26 cellular contexts compared by ENCODE assay signal in genomic region chr9:84703793-84704192, GRCh38. TPM values are rescaled to one million over a fixed set of nuclear protein-coding genes. Genes with fewer than 3 reads are reported as not detected.
DNase-seq lines count a peak whose midpoint lies in the region; ATAC-seq and TF ChIP-seq lines count a peak whose summit lies in the region.
"Had no signal": no experiment of that assay in that cellular context is flagged by ENCODE, and none has a peak within 500 bp of the region (broad histone marks: within the 10 kb centered on the region; RNA-seq: fewer than 3 reads in every experiment).

No MANE protein-coding gene starts in this region.

- H3K4me3 ChIP-seq in BJ (ENCODE audit: low read depth, low read length) (no peak overlapping the region), HEK293 (ENCODE audit: low read depth, low read length) (no peak overlapping the region), astrocyte of the spinal cord (ENCODE audit: low read depth, low read length) (no peak overlapping the region), mesenchymal stem cell (ENCODE audit: insufficient read depth in 1 of 2, low read depth in 1 of 2, low read length in 2 of 2) (no peak overlapping the region), right lobe of liver (no peak overlapping the region)
- H3K4me3 ChIP-seq: SJSA1 had no signal

- no peak overlapping the region for H2AK5ac ChIP-seq in mesenchymal stem cell (ENCODE audit: low read length, severe bottlenecking)

- no peak for TF ChIP-seq POLR2A in right lobe of liver (IDR thresholded peaks at IDR 0.05)

- H3K9me3 ChIP-seq in HEK293 (ENCODE audit: control insufficient read depth, insufficient read depth, low read depth, low read length) (no peaks in the 10 kb centered on the region), mesenchymal stem cell (ENCODE audit: control insufficient read depth, low read length) (no peaks in the 10 kb centered on the region), right lobe of liver (no peaks in the 10 kb centered on the region)
- H3K9me3 ChIP-seq: BE2C, SJSA1 had no signal

- no peak overlapping the region for H3K9ac ChIP-seq in mesenchymal stem cell (ENCODE audit: low read length)

- no peak overlapping the region for H3K27ac ChIP-seq in HEK293 (ENCODE audit: extremely low read depth, low read depth, low read length)
- H3K27ac ChIP-seq in mesenchymal stem cell (ENCODE audit: low read length, poor library complexity, severe bottlenecking) = no peak overlapping the region
- H3K27ac ChIP-seq in right lobe of liver = no peak overlapping the region
- H3K27ac ChIP-seq: SJSA1 had no signal

- no peak overlapping the region for H2BK120ac ChIP-seq in mesenchymal stem cell (ENCODE audit: low read depth, low read length)

- CTCF ChIA-PET in BJ (lab: Yijun Ruan, JAX) = interaction anchor here (0.7 kb wide), 1 partner anchor 77 kb away, joined by 6 read pairs; no protein-coding TSS in a partner anchor
- CTCF ChIA-PET in HEK293 (lab: Yijun Ruan, JAX) = interaction anchor here (0.6 to 0.7 kb wide), 2 partner anchors 37 to 575 kb away, joined by 3 to 4 read pairs; no protein-coding TSS in a partner anchor

- no peaks in the 10 kb centered on the region for H3K79me1 ChIP-seq in mesenchymal stem cell (replicated peaks; ENCODE audit: low read length, poor library complexity, severe bottlenecking)

- no peak overlapping the region for H4K8ac ChIP-seq in mesenchymal stem cell (ENCODE audit: low read length)

- POLR2A ChIA-PET in BJ (lab: Charles Lee) (no interaction called here), HEK293 (lab: Yijun Ruan, JAX) (no interaction called here)

- H4K91ac ChIP-seq in mesenchymal stem cell (ENCODE audit: low read length) = no peak overlapping the region

- H3K4me2 ChIP-seq in mesenchymal stem cell (ENCODE audit: low read length, poor library complexity, severe bottlenecking) = no peak overlapping the region

- intact Hi-C loops in right lobe of liver (cut with DNase I) = no loop called here

- ATAC-seq in GM18909 (IDR thresholded peaks at IDR 0.05; ENCODE audit: poor library complexity, unreplicated experiment) (no peak), right lobe of liver (no peak)
- ATAC-seq: HCT116, HepG2, PC-3 had no signal

- no peak overlapping the region for H3K14ac ChIP-seq in mesenchymal stem cell (ENCODE audit: low read length in 2 of 2)

- no peak overlapping the region for H2BK5ac ChIP-seq in mesenchymal stem cell (ENCODE audit: low read depth, low read length, poor library complexity, severe bottlenecking)

- H2BK12ac ChIP-seq in mesenchymal stem cell (ENCODE audit: low read length in 2 of 2) = no peak overlapping the region

- H3K36me3 ChIP-seq in BJ (ENCODE audit: control insufficient read depth, insufficient read depth, low read length) (no peaks in the 10 kb centered on the region), HEK293 (ENCODE audit: control insufficient read depth in 2 of 2, insufficient read depth in 1 of 2, low read length in 2 of 2) (no peaks in the 10 kb centered on the region), mesenchymal stem cell (ENCODE audit: control insufficient read depth in 1 of 2, insufficient read depth in 2 of 2, low read depth in 1 of 2, low read length in 2 of 2) (no peaks in the 10 kb centered on the region), right lobe of liver (no peaks in the 10 kb centered on the region)
- H3K36me3 ChIP-seq: BE2C, SJSA1 had no signal

- no peak overlapping the region for H2BK15ac ChIP-seq in mesenchymal stem cell (ENCODE audit: low read depth, poor library complexity, severe bottlenecking)

- peak; percentile 15 for DNase-seq in BJ (ENCODE audit: low read depth)
- DNase-seq in astrocyte of the spinal cord (ENCODE audit: low read depth, low spot score) = peak; percentile 31
- DNase-seq in mesenchymal stem cell = peak; percentile 63
- DNase-seq in activated CD4-positive, alpha-beta T cell treated with anti-CD3 and anti-CD28 coated beads for 4 hours = no peak
- DNase-seq in right lobe of liver = no peak
- DNase-seq: 8988T, ACHN, BE2C, GF-D8, Karpas-422, NCI-H1092 treated with DMSO at 0.1 percent for 48 hours, NCI-H1436, NCI-H187, NCI-H2081 treated with DMSO at 0.1 percent for 48 hours, NCI-H2171, NCI-H226, NCI-H510A, NCI-H69, PC-3, Right ventricle myocardium superior had no signal

- no peak overlapping the region for H3K23ac ChIP-seq in mesenchymal stem cell (ENCODE audit: low read length in 2 of 2)

- H3K18ac ChIP-seq in mesenchymal stem cell (ENCODE audit: low read depth in 1 of 2, low read length in 2 of 2) = no peak overlapping the region

- in situ Hi-C loops in astrocyte of the spinal cord (cut with HindIII; ENCODE audit: low sequenced_read_pairs) = no loop called here

- H3K4ac ChIP-seq in mesenchymal stem cell (ENCODE audit: low read depth in 1 of 2, low read length in 2 of 2) = no peak overlapping the region

- TF ChIP-seq CTCF in BJ (IDR thresholded peaks at IDR 0.05; ENCODE audit: insufficient read depth, low read depth, low read length) (no peak), HEK293 (tag by site-specific recombination; IDR thresholded peaks at IDR 0.05) (no peak), astrocyte of the spinal cord (IDR thresholded peaks at IDR 0.05; ENCODE audit: low read depth, low read length) (no peak), right lobe of liver (IDR thresholded peaks at IDR 0.05) (no peak)

- no peaks in the 10 kb centered on the region for H3K4me1 ChIP-seq in HEK293 (ENCODE audit: control insufficient read depth, insufficient read depth, low read length)
- no peaks in the 10 kb centered on the region for H3K4me1 ChIP-seq in mesenchymal stem cell (ENCODE audit: control insufficient read depth, insufficient read depth, low read depth, low read length)
- no peaks in the 10 kb centered on the region for H3K4me1 ChIP-seq in right lobe of liver
- H3K4me1 ChIP-seq: BE2C had no signal

- H3K27me3 ChIP-seq in BJ (ENCODE audit: control insufficient read depth, insufficient read depth, low read length) (no peaks in the 10 kb centered on the region), mesenchymal stem cell (ENCODE audit: control insufficient read depth in 1 of 2, insufficient read depth in 1 of 2, low read length in 2 of 2) (peaks cover 0 to 20% of the 10 kb centered on the region in 2 experiments), right lobe of liver (no peaks in the 10 kb centered on the region)
- H3K27me3 ChIP-seq: BE2C, SJSA1 had no signal

- H2AFZ ChIP-seq in mesenchymal stem cell (ENCODE audit: low read depth, low read length) = no peak overlapping the region

TF ChIP-seq in HEK293, 187 proteins besides CTCF, POLR2A, EP300 and RAD21 (continues in another document):
- no peak for TF ChIP-seq MYNN (tag by site-specific recombination; IDR thresholded peaks at IDR 0.05; ENCODE audit: borderline replicate concordance)
- 0 out of 2 replicates have a peak, but pooled peaks have one; percentile 37 for TF ChIP-seq ZNF843 (tag by site-specific recombination; IDR thresholded peaks at IDR 0.05)
- no peak for TF ChIP-seq KLF8 (tag by site-specific recombination; IDR thresholded peaks at IDR 0.05)
- TF ChIP-seq ZNF324 (tag by site-specific recombination; IDR thresholded peaks at IDR 0.05) = no peak
- no peak for TF ChIP-seq PRDM2 (tag by site-specific recombination; IDR thresholded peaks at IDR 0.05; ENCODE audit: borderline replicate concordance)
- no peak for TF ChIP-seq ZNF624 (tag by site-specific recombination; IDR thresholded peaks at IDR 0.05)
- TF ChIP-seq ZNF747 (tag by site-specific recombination; IDR thresholded peaks at IDR 0.05) = no peak

RNA-seq across cellular contexts. Expression of gene NTRK2, which starts 34.3 kb away (rescaled TPM):
- polyA plus RNA-seq in BJ (2011; rRNA removed) = 2.0 and 2.1 TPM in 2 replicates
- 1.3 and 1.5 TPM in 2 replicates for polyA minus RNA-seq in BJ (2011; rRNA and poly(A)+ RNA removed)
- polyA plus RNA-seq in mesenchymal stem cell (2013, experiment 1 of 2) = 0.17 TPM
- 0.18 TPM for polyA plus RNA-seq in mesenchymal stem cell (2013, experiment 2 of 2)
- under 1 TPM; 0.18 to 0.49 (median 0.30) TPM for total RNA-seq in right lobe of liver
- total RNA-seq: HepG2, HT1080, PC-3 had no signal
- polyA plus RNA-seq: HepG2 had no signal

Comparison
In these comparisons a context has a peak if more than half of its experiments do, and no peak if none do; other contexts are left out.
1. DNase-seq: peak in BJ (single experiment), astrocyte of the spinal cord (single experiment) and mesenchymal stem cell (single experiment); none in activated CD4-positive, alpha-beta T cell treated with anti-CD3 and anti-CD28 coated beads for 4 hours (0 of 2) and right lobe of liver (0 of 3).